Comparison of ENCODE assay signal across 8 cellular contexts in genomic region chr2:64325852-64326577, GRCh38.
DNase-seq lines count a peak whose midpoint lies in the region; ATAC-seq and TF ChIP-seq lines count a peak whose summit lies in the region.

No MANE protein-coding gene starts in this region.

- peak; percentile 41 for TF ChIP-seq CTCF in GM10266 (IDR thresholded peaks at IDR 0.05; ENCODE audit: control insufficient read depth, insufficient read depth, low read depth, missing control alignments)
- TF ChIP-seq CTCF in Peyer's patch (IDR thresholded peaks at IDR 0.05), result no peak
- TF ChIP-seq CTCF in adrenal gland (IDR thresholded peaks at IDR 0.05), result no peak
- TF ChIP-seq CTCF in osteocyte (IDR thresholded peaks at IDR 0.05), result no peak

- peaks cover 61% of the 10 kb centered on the region for H3K4me1 Mint-ChIP-seq in central memory CD8-positive, alpha-beta T cell
- H3K4me1 Mint-ChIP-seq in osteocyte (ENCODE audit: unreplicated experiment), result peaks cover 15% of the 10 kb centered on the region

- H3K9me3 Mint-ChIP-seq in central memory CD8-positive, alpha-beta T cell, result no peaks in the 10 kb centered on the region
- no peaks in the 10 kb centered on the region for H3K9me3 Mint-ChIP-seq in osteocyte (ENCODE audit: unreplicated experiment)

- H3K4me1 ChIP-seq in Peyer's patch (peaks cover 0 to 18% (median 14%) of the 10 kb centered on the region in 4 donors), adrenal gland (replicated peaks in 1 of 2) (peaks cover 0 to 22% of the 10 kb centered on the region in 2 donors)

- no peak for TF ChIP-seq POLR2A in Peyer's patch (IDR thresholded peaks at IDR 0.05)
- TF ChIP-seq POLR2A in adrenal gland (IDR thresholded peaks at IDR 0.05), result no peak

- H3K27ac ChIP-seq in Peyer's patch, result peak overlapping the region; percentile 2 to 73 (median 22)
- H3K27ac ChIP-seq in adrenal gland, result no peak overlapping the region

- peak overlapping the region; percentile 73 for H3K4me3 Mint-ChIP-seq in central memory CD8-positive, alpha-beta T cell
- no peak overlapping the region for H3K4me3 Mint-ChIP-seq in osteocyte (ENCODE audit: unreplicated experiment)

- H3K36me3 Mint-ChIP-seq in central memory CD8-positive, alpha-beta T cell (ENCODE audit: insufficient read depth), result peaks cover 4% of the 10 kb centered on the region
- no peaks in the 10 kb centered on the region for H3K36me3 Mint-ChIP-seq in osteocyte (ENCODE audit: unreplicated experiment)

- H3K36me3 ChIP-seq in Peyer's patch (no peaks in the 10 kb centered on the region), adrenal gland (replicated peaks in 1 of 2) (no peaks in the 10 kb centered on the region)

- H3K4me3 ChIP-seq in Peyer's patch (no peak overlapping the region), adrenal gland (no peak overlapping the region)

- H3K9me3 ChIP-seq in Peyer's patch (no peaks in the 10 kb centered on the region), adrenal gland (replicated peaks in 1 of 3) (no peaks in the 10 kb centered on the region)

- 85 to 95% (median 88%) methylated on average over 7 to 8 of the region's 8 CpGs for WGBS in adrenal gland, 4 donors

- H3K27ac Mint-ChIP-seq in central memory CD8-positive, alpha-beta T cell (ENCODE audit: low read depth), result peak overlapping the region; percentile 66
- no peak overlapping the region for H3K27ac Mint-ChIP-seq in osteocyte (ENCODE audit: unreplicated experiment)

- ATAC-seq in GM21717 (IDR thresholded peaks at IDR 0.05; ENCODE audit: unreplicated experiment), result peak; percentile 82
- peak; percentile 98 for ATAC-seq in central memory CD8-positive, alpha-beta T cell (replicated peaks; ENCODE audit: extremely low read depth, poor library complexity, severe bottlenecking)

- H3K27me3 ChIP-seq in Peyer's patch (no peaks in the 10 kb centered on the region), adrenal gland (no peaks in the 10 kb centered on the region)

- intact Hi-C loops in adrenal gland (cut with DNase I), result loop anchor here (5.0 to 10.0 kb wide), 3 partner anchors 271 to 549 kb away; no protein-coding TSS in a partner anchor

- DNase-seq in GM10266 (ENCODE audit: extremely low spot score) (peak; percentile 78), Peyer's patch (peak in 2 of 3 donors; percentile 56 to 57), DMS 273 treated with DMSO at 0.1 percent for 48 hours (lab: John Stamatoyannopoulos, UW) (no peak), adrenal gland (no peak), osteocyte (ENCODE audit: extremely low spot score, unreplicated experiment) (no peak), Kasumi-1 (lab: John Stamatoyannopoulos, UW) (no peak)
- DNase-seq in central memory CD8-positive, alpha-beta T cell (ENCODE audit: low spot score in 2 of 2), result peak in 1 of 2 donors; percentile 47

- H3K27me3 Mint-ChIP-seq in central memory CD8-positive, alpha-beta T cell, result no peaks in the 10 kb centered on the region
- peaks cover 7% of the 10 kb centered on the region for H3K27me3 Mint-ChIP-seq in osteocyte (ENCODE audit: unreplicated experiment)

Comparison
In these comparisons a context has a peak if more than half of its experiments do, and no peak if none do; other contexts are left out.
1. DNase-seq: peak in GM10266 (single experiment) and Peyer's patch (2 of 3); none in DMS 273 treated with DMSO at 0.1 percent for 48 hours (single experiment), adrenal gland (0 of 7), osteocyte (single experiment) and Kasumi-1 (0 of 2).
2. H3K27ac ChIP-seq: peak in Peyer's patch (4 of 4); none in adrenal gland (0 of 5).